In genomic region chr13:49495783-49496762, GRCh38 we compare ENCODE assay signal across 1 cellular context.
A peak's percentile ranks its signal among the peaks of the same experiment; 100 is the strongest.
TF ChIP-seq lines count a peak whose summit lies in the region.

PHF11 (plus strand) TSS chr13:49495953; CDS start chr13:49496002, 49 bp downstream.

TF ChIP-seq in GM12878, 131 proteins besides CTCF, POLR2A, EP300 and RAD21 (continued from another document and continues in another):
- TF ChIP-seq, protein P1, sequence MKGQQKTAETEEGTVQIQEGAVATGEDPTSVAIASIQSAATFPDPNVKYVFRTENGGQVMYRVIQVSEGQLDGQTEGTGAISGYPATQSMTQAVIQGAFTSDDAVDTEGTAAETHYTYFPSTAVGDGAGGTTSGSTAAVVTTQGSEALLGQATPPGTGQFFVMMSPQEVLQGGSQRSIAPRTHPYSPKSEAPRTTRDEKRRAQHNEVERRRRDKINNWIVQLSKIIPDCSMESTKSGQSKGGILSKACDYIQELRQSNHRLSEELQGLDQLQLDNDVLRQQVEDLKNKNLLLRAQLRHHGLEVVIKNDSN (IDR thresholded peaks at IDR 0.05; ENCODE audit: borderline replicate concordance, extremely low read length, insufficient read depth, low read depth, low read length) = no peak
- 0 out of 2 replicates have a peak, but pooled peaks have one; percentile 2 for TF ChIP-seq SPI1 (IDR thresholded peaks at IDR 0.05; ENCODE audit: borderline replicate concordance, insufficient read depth, low read depth, low read length)
- TF ChIP-seq GABPA (IDR thresholded peaks at IDR 0.05; ENCODE audit: low read depth) = peak; percentile 56; the same call in 1 of the 2 replicates
- TF ChIP-seq ZSCAN29 (IDR thresholded peaks at IDR 0.05) = no peak
- TF ChIP-seq ZNF274 (IDR thresholded peaks at IDR 0.05; ENCODE audit: insufficient read depth, insufficient read length) = no peak
- no peak for TF ChIP-seq CBFB (IDR thresholded peaks at IDR 0.05; ENCODE audit: low read depth)
- 0 out of 2 replicates have a peak, but pooled peaks have one; percentile 7 for TF ChIP-seq RELB (IDR thresholded peaks at IDR 0.05; ENCODE audit: low read depth)
- TF ChIP-seq HDAC2 (IDR thresholded peaks at IDR 0.05) = no peak
- no peak for TF ChIP-seq SUZ12 (IDR thresholded peaks at IDR 0.05; ENCODE audit: unreplicated experiment)
- 0 out of 2 replicates have a peak, but pooled peaks have one; percentile 41 for TF ChIP-seq ZNF24 (IDR thresholded peaks at IDR 0.05)
- TF ChIP-seq POU2F2 (IDR thresholded peaks at IDR 0.05; ENCODE audit: borderline replicate concordance, low read depth, low read length) = peak; percentile 70
- peak; percentile 57; the same call in 1 of the 2 replicates for TF ChIP-seq BACH1 (IDR thresholded peaks at IDR 0.05; ENCODE audit: borderline replicate concordance)
- peak; percentile 47 for TF ChIP-seq BCL3 (IDR thresholded peaks at IDR 0.05; ENCODE audit: borderline replicate concordance, insufficient read depth, low read depth, low read length, poor library complexity, severe bottlenecking)
- no peak; the same call in 1 of the 2 replicates for TF ChIP-seq EED (IDR thresholded peaks at IDR 0.05; ENCODE audit: low read depth)
- TF ChIP-seq, protein P2, sequence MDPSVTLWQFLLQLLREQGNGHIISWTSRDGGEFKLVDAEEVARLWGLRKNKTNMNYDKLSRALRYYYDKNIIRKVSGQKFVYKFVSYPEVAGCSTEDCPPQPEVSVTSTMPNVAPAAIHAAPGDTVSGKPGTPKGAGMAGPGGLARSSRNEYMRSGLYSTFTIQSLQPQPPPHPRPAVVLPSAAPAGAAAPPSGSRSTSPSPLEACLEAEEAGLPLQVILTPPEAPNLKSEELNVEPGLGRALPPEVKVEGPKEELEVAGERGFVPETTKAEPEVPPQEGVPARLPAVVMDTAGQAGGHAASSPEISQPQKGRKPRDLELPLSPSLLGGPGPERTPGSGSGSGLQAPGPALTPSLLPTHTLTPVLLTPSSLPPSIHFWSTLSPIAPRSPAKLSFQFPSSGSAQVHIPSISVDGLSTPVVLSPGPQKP (IDR thresholded peaks at IDR 0.05; ENCODE audit: low read depth, low read length) = peak; percentile 15; the same call in 1 of the 2 replicates
- TF ChIP-seq ZNF622 (IDR thresholded peaks at IDR 0.05) = no peak
- TF ChIP-seq SMC3 (IDR thresholded peaks at IDR 0.05; ENCODE audit: borderline replicate concordance, low read length) = no peak
- TF ChIP-seq BHLHE40 (IDR thresholded peaks at IDR 0.05; ENCODE audit: borderline replicate concordance in 1 of 2, low read depth in 2 of 2, low read length in 1 of 2) = peak; percentile 85 to 92
- TF ChIP-seq ATF2 (IDR thresholded peaks at IDR 0.05; ENCODE audit: low read length) = no peak
- TF ChIP-seq SRF (IDR thresholded peaks at IDR 0.05; ENCODE audit: low read depth in 2 of 2, low read length in 2 of 2) = no peak
- no peak for TF ChIP-seq KLF5 (IDR thresholded peaks at IDR 0.05; ENCODE audit: partially characterized antibody)
- TF ChIP-seq, protein P3, sequence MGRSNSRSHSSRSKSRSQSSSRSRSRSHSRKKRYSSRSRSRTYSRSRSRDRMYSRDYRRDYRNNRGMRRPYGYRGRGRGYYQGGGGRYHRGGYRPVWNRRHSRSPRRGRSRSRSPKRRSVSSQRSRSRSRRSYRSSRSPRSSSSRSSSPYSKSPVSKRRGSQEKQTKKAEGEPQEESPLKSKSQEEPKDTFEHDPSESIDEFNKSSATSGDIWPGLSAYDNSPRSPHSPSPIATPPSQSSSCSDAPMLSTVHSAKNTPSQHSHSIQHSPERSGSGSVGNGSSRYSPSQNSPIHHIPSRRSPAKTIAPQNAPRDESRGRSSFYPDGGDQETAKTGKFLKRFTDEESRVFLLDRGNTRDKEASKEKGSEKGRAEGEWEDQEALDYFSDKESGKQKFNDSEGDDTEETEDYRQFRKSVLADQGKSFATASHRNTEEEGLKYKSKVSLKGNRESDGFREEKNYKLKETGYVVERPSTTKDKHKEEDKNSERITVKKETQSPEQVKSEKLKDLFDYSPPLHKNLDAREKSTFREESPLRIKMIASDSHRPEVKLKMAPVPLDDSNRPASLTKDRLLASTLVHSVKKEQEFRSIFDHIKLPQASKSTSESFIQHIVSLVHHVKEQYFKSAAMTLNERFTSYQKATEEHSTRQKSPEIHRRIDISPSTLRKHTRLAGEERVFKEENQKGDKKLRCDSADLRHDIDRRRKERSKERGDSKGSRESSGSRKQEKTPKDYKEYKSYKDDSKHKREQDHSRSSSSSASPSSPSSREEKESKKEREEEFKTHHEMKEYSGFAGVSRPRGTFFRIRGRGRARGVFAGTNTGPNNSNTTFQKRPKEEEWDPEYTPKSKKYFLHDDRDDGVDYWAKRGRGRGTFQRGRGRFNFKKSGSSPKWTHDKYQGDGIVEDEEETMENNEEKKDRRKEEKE (IDR thresholded peaks at IDR 0.05) = 0 out of 2 replicates have a peak, but pooled peaks have one; percentile 2
- TF ChIP-seq NBN (IDR thresholded peaks at IDR 0.05) = peak; percentile 6; the same call in 1 of the 2 replicates
- no peak for TF ChIP-seq SMAD1 (IDR thresholded peaks at IDR 0.05; ENCODE audit: low read depth, partially characterized antibody)
- TF ChIP-seq SREBF1 (IDR thresholded peaks at IDR 0.05; ENCODE audit: low read length) = no peak
- peak; percentile 64 for TF ChIP-seq IKZF1 (conservative IDR thresholded peaks at IDR 0.05)
- peak; percentile 89 for TF ChIP-seq GATAD2B (conservative IDR thresholded peaks at IDR 0.05; ENCODE audit: low read depth)
- TF ChIP-seq JUND (IDR thresholded peaks at IDR 0.05; ENCODE audit: low read depth, low read length) = peak; percentile 33; the same call in 1 of the 2 replicates
- TF ChIP-seq ZNF592 (IDR thresholded peaks at IDR 0.05) = no peak
- peak in 1 of 2 experiments; percentile 87; a peak in 2 of 4 replicates for TF ChIP-seq ETV6 (conservative IDR thresholded peaks at IDR 0.05 in 1 of 2, IDR thresholded peaks at IDR 0.05 in 1 of 2; ENCODE audit: borderline replicate concordance in 1 of 2, low read depth in 1 of 2)
- TF ChIP-seq TCF12 (IDR thresholded peaks at IDR 0.05; ENCODE audit: low read depth, low read length) = peak; percentile 96
- TF ChIP-seq MYB (IDR thresholded peaks at IDR 0.05; ENCODE audit: borderline replicate concordance, low read depth, low read length) = no peak
- peak; percentile 46 for TF ChIP-seq HDGF (IDR thresholded peaks at IDR 0.05)
- TF ChIP-seq NKRF (conservative IDR thresholded peaks at IDR 0.05) = 0 out of 2 replicates have a peak, but pooled peaks have one; percentile 40
- TF ChIP-seq CHD1 (IDR thresholded peaks at IDR 0.05; ENCODE audit: low read depth, low read length) = no peak
- TF ChIP-seq CREB1 (IDR thresholded peaks at IDR 0.05; ENCODE audit: low read depth) = no peak; the same call in 1 of the 2 replicates
- no peak for TF ChIP-seq ZNF384 (IDR thresholded peaks at IDR 0.05; ENCODE audit: borderline replicate concordance, low read depth, low read length)
- peak; percentile 55; the same call in 1 of the 2 replicates for TF ChIP-seq BCL11A (IDR thresholded peaks at IDR 0.05; ENCODE audit: low read depth, low read length)
- peak; percentile 34 for TF ChIP-seq SKIL (IDR thresholded peaks at IDR 0.05; ENCODE audit: low read depth, poor library complexity, severe bottlenecking)
- no peak; the same call in none of the 2 replicates for TF ChIP-seq MXI1 (IDR thresholded peaks at IDR 0.05; ENCODE audit: low read depth, low read length)
- no peak for TF ChIP-seq FOS (IDR thresholded peaks at IDR 0.05; ENCODE audit: borderline replicate concordance, extremely low read depth, insufficient read length)
- no peak for TF ChIP-seq SP1 (IDR thresholded peaks at IDR 0.05; ENCODE audit: low read depth, low read length)
- TF ChIP-seq RUNX3 (IDR thresholded peaks at IDR 0.05; ENCODE audit: low read length) = peak; percentile 50; the same call in 1 of the 2 replicates
- TF ChIP-seq SIN3A (IDR thresholded peaks at IDR 0.05; ENCODE audit: low read depth, low read length) = peak; percentile 38; the same call in 1 of the 2 replicates
